19 cellular contexts compared by ENCODE assay signal in the genomic region with DNA sequence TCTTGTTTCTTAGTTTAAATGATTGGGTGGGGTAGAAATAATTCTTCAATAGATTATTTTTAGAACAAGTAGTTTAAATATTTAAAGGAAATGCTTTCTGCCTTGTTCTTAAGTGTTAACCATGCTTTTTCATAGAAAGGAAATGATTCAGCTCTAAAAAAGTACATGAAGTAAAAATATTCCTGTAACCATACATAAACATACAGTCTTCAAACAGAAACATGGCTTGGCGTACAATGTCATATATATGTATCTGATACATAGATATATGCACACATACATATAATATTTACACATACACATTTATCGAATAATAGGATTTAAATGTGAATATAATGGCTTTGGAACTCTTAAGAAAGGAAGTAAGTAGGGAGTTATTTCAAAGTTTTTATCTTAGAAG.
"Had no signal": no experiment of that assay in that cellular context is flagged by ENCODE, and none has a peak within 500 bp of the region (broad histone marks: within the 10 kb centered on the region; RNA-seq: fewer than 3 reads in every experiment).

No MANE protein-coding gene starts in this region.

- H3K27ac ChIP-seq: ascending aorta, cardiac muscle cell, left lung, neutrophil, SJCRH30 had no signal

- H3K4me3 ChIP-seq: ascending aorta, cardiac muscle cell, left lung, mucosa of descending colon, SJCRH30, smooth muscle cell had no signal

- H3K36me3 ChIP-seq: ascending aorta, cardiac muscle cell, left lung, neutrophil, SJCRH30 had no signal

- H3K9me3 ChIP-seq: ascending aorta, left lung, mucosa of descending colon, neutrophil, SJCRH30 had no signal

- H3K4me2 ChIP-seq: smooth muscle cell had no signal

- H3K4me1 ChIP-seq: ascending aorta, left lung, SJCRH30 had no signal

- DNase-seq: activated B cell treated with CpG ODN at 0.5 μM for 24 hours; activated CD4-positive, alpha-beta T cell treated with anti-CD3 and anti-CD28 coated beads, Interleukin-2, amount 10 ng/mL, durations not matched to agents 24 days and 14 days; activated CD8-positive, alpha-beta memory T cell treated with anti-CD3 and anti-CD28 coated beads, Interleukin-2, amount 50 U/mL, for 48 hours; activated naive CD4-positive, alpha-beta T cell; activated naive CD8-positive, alpha-beta T cell treated with anti-CD3 and anti-CD28 coated beads, Interleukin-2, amount 10 ng/mL, durations not matched to agents 7 days and 5 days; foreskin fibroblast; left lung; mucosa of descending colon; naive thymus-derived CD4-positive, alpha-beta T cell; right cardiac atrium; SJCRH30; stimulated activated CD4-positive, alpha-beta T cell treated with anti-CD3 and anti-CD28 coated beads, Interleukin-4, amount 100 ng/mL, for 4 hours; stimulated activated CD8-positive, alpha-beta memory T cell treated with anti-CD3 and anti-CD28 coated beads, Interleukin-4, amount 100 ng/mL, for 48 hours; stimulated activated naive CD8-positive, alpha-beta T cell treated with anti-CD3 and anti-CD28 coated beads, Interleukin-15, Interleukin-2, amounts not matched to agents 100 U/mL and 50 U/mL, for 24 hours; SW 1271 had no signal

- ATAC-seq: left lung; mucosa of descending colon; naive thymus-derived CD4-positive, alpha-beta T cell; right cardiac atrium; stimulated activated naive CD8-positive, alpha-beta T cell treated with anti-CD3 and anti-CD28 coated beads, Interleukin-15, Interleukin-2, amounts not matched to agents 100 U/mL and 50 U/mL, for 24 hours had no signal

- H3K27me3 ChIP-seq: ascending aorta, cardiac muscle cell, left lung, neutrophil had no signal
